In genomic region chr6:15691250-15691869, GRCh38 we compare ENCODE assay signal across 1 cellular context.
TF ChIP-seq lines count a peak whose summit lies in the region.

No MANE protein-coding gene starts in this region.

TF ChIP-seq in K562, 482 proteins besides CTCF, POLR2A, EP300 and RAD21 (continued from another document):
- TF ChIP-seq MLX (CRISPR knock-in tag; conservative IDR thresholded peaks at IDR 0.05) (no peak), FOXP4 (CRISPR knock-in tag; IDR thresholded peaks at IDR 0.05; ENCODE audit: borderline replicate concordance) (no peak), ZMIZ1 (IDR thresholded peaks at IDR 0.05; ENCODE audit: low read depth in 2 of 2, low read length in 2 of 2) (peak in 1 of 2 experiments; percentile 72; a peak in 2 of 4 replicates), CREB1 (IDR thresholded peaks at IDR 0.05) (peak; percentile 30; the same call in 1 of the 2 replicates), CREB1 (CRISPR knock-in tag; IDR thresholded peaks at IDR 0.05) (peak; percentile 62), AFF4 (CRISPR knock-in tag; IDR thresholded peaks at IDR 0.05) (peak; percentile 78; the same call in 1 of the 2 replicates), NEUROD1 (IDR thresholded peaks at IDR 0.05; ENCODE audit: borderline replicate concordance, low read depth, low read length, partially characterized antibody) (peak; percentile 75), NUFIP1 (IDR thresholded peaks at IDR 0.05; ENCODE audit: partially characterized antibody) (no peak), SAFB2 (IDR thresholded peaks at IDR 0.05; ENCODE audit: borderline replicate concordance, low read depth, low read length, severe bottlenecking) (no peak), ZSCAN29 (IDR thresholded peaks at IDR 0.05) (no peak)
- TF ChIP-seq, protein P1, sequence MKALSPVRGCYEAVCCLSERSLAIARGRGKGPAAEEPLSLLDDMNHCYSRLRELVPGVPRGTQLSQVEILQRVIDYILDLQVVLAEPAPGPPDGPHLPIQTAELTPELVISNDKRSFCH (CRISPR knock-in tag; IDR thresholded peaks at IDR 0.05) = no peak
- TF ChIP-seq, protein P1 (tag; IDR thresholded peaks at IDR 0.05) = 0 out of 2 replicates have a peak, but pooled peaks have one; percentile 35
